ENCODE assay signal across 22 cellular contexts in the genomic region with DNA sequence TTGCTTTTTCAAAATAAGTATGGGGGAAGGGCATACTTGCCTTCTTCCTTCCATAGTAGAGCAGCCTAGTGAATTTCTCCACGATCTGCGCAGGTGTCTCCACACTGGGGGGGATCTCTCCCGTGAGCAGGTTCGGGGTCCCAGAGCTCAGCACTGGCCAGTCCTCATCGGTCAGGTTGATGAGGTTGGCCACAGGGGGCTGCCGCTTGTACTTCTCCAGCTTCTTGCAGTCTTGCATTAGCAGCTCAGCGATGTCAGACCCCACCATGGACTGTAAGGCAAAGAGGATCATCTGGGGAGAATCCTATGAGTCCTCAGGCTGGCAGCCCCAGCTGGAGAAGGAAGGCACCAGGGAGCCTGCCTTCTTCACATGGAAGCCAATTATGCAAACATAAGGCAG. TPM values are rescaled to one million over a fixed set of nuclear protein-coding genes. Genes with fewer than 3 reads are reported as not detected.
DNase-seq lines count a peak whose midpoint lies in the region; ATAC-seq, FAIRE-seq and TF ChIP-seq lines count a peak whose summit lies in the region.
"Had no signal": no experiment of that assay in that cellular context is flagged by ENCODE, and none has a peak within 500 bp of the region (broad histone marks: within the 10 kb centered on the region; RNA-seq: fewer than 3 reads in every experiment).

No MANE protein-coding gene starts in this region.

- no peak overlapping the region for H4K91ac ChIP-seq in H1 (replicated peaks; ENCODE audit: insufficient read length, low read length)

- no peak overlapping the region for H2BK12ac ChIP-seq in H1 (ENCODE audit: low read depth, low read length)

- H3K36me3 ChIP-seq in H1 (ENCODE audit: control insufficient read depth in 2 of 4, insufficient read depth in 4 of 4, low read length in 3 of 4) (no peaks in the 10 kb centered on the region), neural cell (ENCODE audit: insufficient read depth, low read length) (no peaks in the 10 kb centered on the region)
- H3K36me3 ChIP-seq: BLaER1 treated with 17β-estradiol and CSF1 and Interleukin-3, amounts not matched to agents 10 nM and 100 nM had no signal

- H4K20me1 ChIP-seq in H1 (replicated peaks in 1 of 2; ENCODE audit: control insufficient read depth in 1 of 2, insufficient read depth in 2 of 2, low read length in 2 of 2) (no peaks in the 10 kb centered on the region), neural cell (ENCODE audit: insufficient read depth) (no peaks in the 10 kb centered on the region)
- H4K20me1 ChIP-seq: BLaER1 treated with 17β-estradiol and CSF1 and Interleukin-3, amounts not matched to agents 10 nM and 100 nM had no signal

- no peak for FAIRE-seq in H1 (lab: Jason Lieb, UNC)
- FAIRE-seq: A549, D721Med, G401.6, GM12891 had no signal

- ATAC-seq in HG02885 (IDR thresholded peaks at IDR 0.05; ENCODE audit: poor library complexity, unreplicated experiment) (no peak), HG03159 (IDR thresholded peaks at IDR 0.05; ENCODE audit: unreplicated experiment) (no peak), HG02642 (IDR thresholded peaks at IDR 0.05; ENCODE audit: poor library complexity, unreplicated experiment) (no peak)
- ATAC-seq: A549; CD8-positive, alpha-beta T cell had no signal

- no peak overlapping the region for H4K5ac ChIP-seq in H1 (ENCODE audit: insufficient read length, low read depth, low read length)

- TF ChIP-seq RAD21 in H1 (IDR thresholded peaks at IDR 0.05 in 1 of 2, conservative IDR thresholded peaks at IDR 0.05 in 1 of 2; ENCODE audit: low read depth in 2 of 2, low read length in 2 of 2) = no peak
- no peak for TF ChIP-seq RAD21 in neural cell (conservative IDR thresholded peaks at IDR 0.05)

- DNase-seq in NCI-H82 (lab: John Stamatoyannopoulos, UW) (peak; percentile 24), NCI-H82 treated with DMSO at 0.1 percent for 48 hours (lab: John Stamatoyannopoulos, UW; ENCODE audit: unreplicated experiment) (no peak), H1 (ENCODE audit: low read depth in 1 of 2, low spot score in 2 of 2) (no peak), retina (peak; percentile 47)
- DNase-seq: AML-193; Caco-2; Calu3; CD4-positive, alpha-beta T cell; CD8-positive, alpha-beta T cell; DMS79 treated with DMSO at 0.1 percent for 48 hours; GF-D8 had no signal

- H4K8ac ChIP-seq in H1 (ENCODE audit: extremely low read depth, insufficient read depth, low read length) = no peak overlapping the region

- H3K4me2 ChIP-seq in H1 (ENCODE audit: insufficient read depth in 1 of 2, low read depth in 2 of 2, low read length in 2 of 2) = no peak overlapping the region
- H3K4me2 ChIP-seq in neural cell (ENCODE audit: low read length) = no peak overlapping the region
- H3K4me2 ChIP-seq: A549; BLaER1 treated with 17β-estradiol and CSF1 and Interleukin-3, amounts not matched to agents 10 nM and 100 nM had no signal

- H3K79me1 ChIP-seq in H1 (ENCODE audit: low read depth, low read length) = no peaks in the 10 kb centered on the region

- H3K27me3 ChIP-seq in H1 (replicated peaks in 1 of 4; ENCODE audit: control insufficient read depth in 3 of 4, extremely low read depth in 1 of 4, insufficient read depth in 3 of 4, low read length in 3 of 4) (no peaks in the 10 kb centered on the region), neural cell (ENCODE audit: insufficient read depth, low read depth, low read length) (no peaks in the 10 kb centered on the region)
- H3K27me3 ChIP-seq: BLaER1 treated with 17β-estradiol and CSF1 and Interleukin-3, amounts not matched to agents 10 nM and 100 nM had no signal

- CTCF ChIA-PET in H1 (lab: Charles Lee; ENCODE audit: partially characterized antibody) = interaction anchor here (1.0 to 2.0 kb wide), 3 partner anchors 10 to 74 kb away, joined by 4 to 12 read pairs (median 5); no protein-coding TSS in a partner anchor

- H2BK5ac ChIP-seq in H1 (ENCODE audit: low read depth, low read length) = no peak overlapping the region

- no peak overlapping the region for H2BK15ac ChIP-seq in H1 (ENCODE audit: low read length)

- H2BK20ac ChIP-seq in H1 (ENCODE audit: low read length) = no peak overlapping the region

- H3K14ac ChIP-seq in H1 (ENCODE audit: insufficient read length) = no peak overlapping the region

- no peaks in the 10 kb centered on the region for H3K23me2 ChIP-seq in H1 (ENCODE audit: low read depth, low read length)

- TF ChIP-seq POLR2A in H1 (IDR thresholded peaks at IDR 0.05; ENCODE audit: control extremely low read depth in 1 of 2, low read depth in 2 of 2, low read length in 2 of 2) = no peak

- no peaks in the 10 kb centered on the region for H3F3A ChIP-seq in neural cell (ENCODE audit: insufficient read depth, low read length, poor library complexity, severe bottlenecking)

- no peaks in the 10 kb centered on the region for H3K79me2 ChIP-seq in H1 (ENCODE audit: control insufficient read depth in 1 of 2, insufficient read depth in 2 of 2, low read length in 2 of 2)
- no peaks in the 10 kb centered on the region for H3K79me2 ChIP-seq in neural cell (replicated peaks; ENCODE audit: insufficient read depth, low read length)

- H3K4ac ChIP-seq in H1 (replicated peaks; ENCODE audit: insufficient read length, low read depth, low read length) = no peak overlapping the region

- H3K9me3 ChIP-seq in H1 (ENCODE audit: insufficient read depth in 2 of 2, low read depth in 1 of 2, low read length in 1 of 2) (no peaks in the 10 kb centered on the region), neural cell (ENCODE audit: low read length) (no peaks in the 10 kb centered on the region)
- H3K9me3 ChIP-seq: A549; BLaER1 treated with 17β-estradiol and CSF1 and Interleukin-3, amounts not matched to agents 10 nM and 100 nM; Caco-2 had no signal

- no peaks in the 10 kb centered on the region for H3K9me2 ChIP-seq in neural cell (ENCODE audit: insufficient read depth, low read length)

- no peak overlapping the region for H3K23ac ChIP-seq in H1 (ENCODE audit: insufficient read length)

- TF ChIP-seq CTCF in H1 (IDR thresholded peaks at IDR 0.05; ENCODE audit: control extremely low read depth in 1 of 3, insufficient read depth in 1 of 3, low read depth in 1 of 3, low read length in 3 of 3) (no peak), neural cell (IDR thresholded peaks at IDR 0.05; ENCODE audit: poor library complexity, severe bottlenecking) (no peak)

- 0 out of 2 replicates have a peak overlapping the region, but pooled peaks have one; percentile 53 for H2AK5ac ChIP-seq in H1 (ENCODE audit: low read depth, low read length)

- H3K18ac ChIP-seq in H1 (ENCODE audit: extremely low read depth, low read length) = no peak overlapping the region

- H3K9ac ChIP-seq in H1 (replicated peaks in 1 of 4; ENCODE audit: extremely low read depth in 1 of 4, low read depth in 3 of 4, low read length in 3 of 4) (no peak overlapping the region), neural cell (ENCODE audit: low read length) (peak overlapping the region; percentile 9)
- H3K9ac ChIP-seq: BLaER1 treated with 17β-estradiol and CSF1 and Interleukin-3, amounts not matched to agents 10 nM and 100 nM had no signal

- H3K4me3 ChIP-seq in H1 (ENCODE audit: extremely low read depth in 1 of 4, insufficient read depth in 2 of 4, low read depth in 3 of 4, low read length in 4 of 4) (no peak overlapping the region), neural cell (ENCODE audit: low read length) (peak overlapping the region; percentile 18)
- H3K4me3 ChIP-seq: A549; BLaER1 treated with 17β-estradiol and CSF1 and Interleukin-3, amounts not matched to agents 10 nM and 100 nM had no signal

- peaks cover 0 to 10% (median 2%) of the 10 kb centered on the region in 4 experiments; a peak in 6 of 7 replicates for H3K4me1 ChIP-seq in H1 (replicated peaks in 1 of 4; ENCODE audit: control insufficient read depth in 3 of 4, insufficient read depth in 4 of 4, low read length in 3 of 4)
- H3K4me1 ChIP-seq: BLaER1 treated with 17β-estradiol and CSF1 and Interleukin-3, amounts not matched to agents 10 nM and 100 nM had no signal

- POLR2A ChIA-PET in H1 (lab: Charles Lee; ENCODE audit: partially characterized antibody) = no interaction called here

- H3K27ac ChIP-seq in H1 (ENCODE audit: low read depth, low read length) = no peak overlapping the region
- peak overlapping the region; percentile 59 for H3K27ac ChIP-seq in neural cell (ENCODE audit: low read length)
- H3K27ac ChIP-seq: 22Rv1; A549; BLaER1 treated with 17β-estradiol and CSF1 and Interleukin-3, amounts not matched to agents 10 nM and 100 nM; C4-2B had no signal

- H3K56ac ChIP-seq in H1 (replicated peaks; ENCODE audit: insufficient read length, low read depth, low read length) = no peak overlapping the region

- 89% methylated on average over 7 of the region's 7 CpGs; no CpG with 5 or more reads in 1 of the 2 experiments for WGBS in H1 (ENCODE audit: extremely low coverage in 1 of 2, insufficient coverage in 1 of 2, insufficient read length in 1 of 2, insufficient replicate concordance in 2 of 2, low coverage in 1 of 2, low lambda C conversion rate in 2 of 2, missing lambda C conversion rate in 1 of 2), 2 experiments

- no peak overlapping the region for H2BK120ac ChIP-seq in H1 (replicated peaks; ENCODE audit: low read depth, low read length)

- H2AFZ ChIP-seq in H1 (ENCODE audit: low read length) (no peak overlapping the region), neural cell (ENCODE audit: low read depth, low read length) (no peak overlapping the region)

- TF ChIP-seq EP300 in H1 (IDR thresholded peaks at IDR 0.05; ENCODE audit: borderline replicate concordance in 1 of 2, low read depth in 2 of 2, low read length in 2 of 2) (no peak), neural cell (conservative IDR thresholded peaks at IDR 0.05; ENCODE audit: poor library complexity, severe bottlenecking) (no peak)

TF ChIP-seq in H1, 55 proteins besides CTCF, POLR2A, EP300 and RAD21 (continues in another document):
- TF ChIP-seq TCF12 (IDR thresholded peaks at IDR 0.05; ENCODE audit: low read depth, low read length) (no peak), BRCA1 (IDR thresholded peaks at IDR 0.05; ENCODE audit: low read depth, low read length) (no peak), GTF2F1 (IDR thresholded peaks at IDR 0.05; ENCODE audit: borderline replicate concordance, low read depth, low read length) (no peak)

TF ChIP-seq in neural cell, 6 proteins besides CTCF, POLR2A, EP300 and RAD21 (continues in another document):
- no peak for TF ChIP-seq SMC3 (conservative IDR thresholded peaks at IDR 0.05; ENCODE audit: poor library complexity)

RNA-seq across cellular contexts. Expression of gene SEC16B, which starts 11.8 kb away (rescaled TPM):
- 0.56 and 1.5 TPM in 2 replicates for total RNA-seq in H1 (2021; fragmentation: NEBNext Ultra II Directional; extraction: Animal tissue kit (Norgen Biotek cat#: 25700))
- polyA plus RNA-seq in H1 (2011; rRNA removed) (0.94 and 1.4 TPM in 2 replicates), neural cell (0.78 and 2.1 TPM in 2 replicates)
- polyA plus RNA-seq in H1 (2011; cell fraction: cytosol; rRNA removed) = 1.1 TPM
- 3.8 TPM for polyA plus RNA-seq in H1 (2011; cell fraction: nucleus; rRNA removed)
- 0.58 to 0.92 TPM (median 0.78 TPM) in 4 replicates for polyA plus RNA-seq in H1 (2012, experiment 1 of 2)
- polyA plus RNA-seq in H1 (2012, experiment 2 of 2) = 0.24 TPM
- polyA plus RNA-seq in H1 (2013, experiment 1 of 2) = 0.57 TPM
- 0.57 TPM for polyA plus RNA-seq in H1 (2013, experiment 2 of 2)
- 0.32 and 0.79 TPM in 2 replicates for polyA minus RNA-seq in H1 (2011; rRNA and poly(A)+ RNA removed)
- 0.73 TPM for polyA minus RNA-seq in H1 (2011; cell fraction: cytosol; rRNA and poly(A)+ RNA removed)
- polyA minus RNA-seq in H1 (2011; cell fraction: nucleus; rRNA and poly(A)+ RNA removed) = 1.3 TPM
- polyA minus RNA-seq in neural cell = 0.24 and 1.9 TPM in 2 replicates
- total RNA-seq: CD4-positive, alpha-beta T cell; CD8-positive, alpha-beta T cell had no signal

Comparison
In these comparisons a context has a peak if more than half of its experiments do, and no peak if none do; other contexts are left out.
1. DNase-seq: peak in NCI-H82 (single experiment) and retina (single experiment); none in NCI-H82 treated with DMSO at 0.1 percent for 48 hours (single experiment) and H1 (0 of 2).